16 cellular contexts compared by ENCODE assay signal in the genomic region with DNA sequence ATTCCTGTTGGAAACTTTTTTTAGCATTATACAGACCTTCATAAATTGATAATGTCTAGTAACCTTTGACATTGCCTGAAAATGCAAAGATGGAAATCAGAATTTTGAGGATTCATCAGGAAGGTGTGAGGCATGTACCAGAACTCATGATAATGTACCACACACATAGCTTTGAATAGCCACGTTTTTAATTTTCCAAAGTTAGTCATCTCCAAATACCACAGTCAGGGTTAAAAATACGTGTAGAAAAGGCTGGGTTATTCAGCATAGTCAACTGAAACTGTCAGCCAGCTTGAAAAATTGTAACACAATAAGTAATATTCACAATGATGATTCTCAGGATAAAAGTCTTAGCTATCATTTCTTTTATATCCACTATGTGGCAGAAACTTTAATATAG.
"Had no signal": no experiment of that assay in that cellular context is flagged by ENCODE, and none has a peak within 500 bp of the region (broad histone marks: within the 10 kb centered on the region; RNA-seq: fewer than 3 reads in every experiment).

No MANE protein-coding gene starts in this region.

- ATAC-seq: gastrocnemius medialis; naive thymus-derived CD4-positive, alpha-beta T cell; psoas muscle; right lobe of liver had no signal

- H3K27ac ChIP-seq: coronary artery, gastrocnemius medialis, parathyroid adenoma, psoas muscle, right lobe of liver had no signal

- H3K36me3 ChIP-seq: gastrocnemius medialis, right lobe of liver had no signal

- DNase-seq: effector CD4-positive, alpha-beta T cell; endodermal cell; gastrocnemius medialis; glutamatergic neuron; immature natural killer cell; naive thymus-derived CD4-positive, alpha-beta T cell; nephron progenitor cell; psoas muscle; retina; right lobe of liver; stimulated activated CD4-positive, alpha-beta T cell treated with anti-CD3 and anti-CD28 coated beads, Interleukin-12 subunit alpha, Interleukin-12 subunit beta, amount 100 ng/mL, for 4 hours; stimulated activated naive CD4-positive, alpha-beta T cell treated with Interleukin-2 at 50 U/mL for 16 hours; trophoblast cell had no signal

- H3K9me3 ChIP-seq: gastrocnemius medialis, psoas muscle, right lobe of liver had no signal

- H3K4me1 ChIP-seq: parathyroid adenoma, psoas muscle had no signal

- H3K27me3 ChIP-seq: gastrocnemius medialis, right lobe of liver had no signal

- H3K4me3 ChIP-seq: coronary artery, gastrocnemius medialis, psoas muscle, right lobe of liver, skin epidermis had no signal
